In genomic region chr9:136566553-136566895, GRCh38 we compare ENCODE assay signal across 24 cellular contexts. TPM values are rescaled to one million over a fixed set of nuclear protein-coding genes. Genes with fewer than 3 reads are reported as not detected.
DNase-seq lines count a peak whose midpoint lies in the region; ATAC-seq, FAIRE-seq and TF ChIP-seq lines count a peak whose summit lies in the region.
"Had no signal": no experiment of that assay in that cellular context is flagged by ENCODE, and none has a peak within 500 bp of the region (broad histone marks: within the 10 kb centered on the region; RNA-seq: fewer than 3 reads in every experiment).

No MANE protein-coding gene starts in this region.

- H3K9ac ChIP-seq in duodenal mucosa (ENCODE audit: low read depth in 1 of 2, low read length in 2 of 2), result no peak overlapping the region
- peak overlapping the region; percentile 67 for H3K9ac ChIP-seq in neuronal stem cell (ENCODE audit: low read depth, low read length, poor library complexity)

- no peak for TF ChIP-seq POLR2A in Peyer's patch (IDR thresholded peaks at IDR 0.05)

- no peak overlapping the region for H4K8ac ChIP-seq in neuronal stem cell (ENCODE audit: low read depth, low read length)

- H3K79me1 ChIP-seq in neuronal stem cell (ENCODE audit: low read depth, low read length), result peaks cover 2% of the 10 kb centered on the region

- peak overlapping the region; percentile 78 for H2BK120ac ChIP-seq in neuronal stem cell (ENCODE audit: low read depth, low read length)

- H2AK5ac ChIP-seq in neuronal stem cell (ENCODE audit: low read depth, low read length), result peak overlapping the region; percentile 98

- no peak overlapping the region for H2AFZ ChIP-seq in neuronal stem cell (ENCODE audit: low read length)
- H2AFZ ChIP-seq: GM23338, hepatocyte had no signal

- FAIRE-seq in D721Med (lab: Jason Lieb, UNC), result no peak
- FAIRE-seq: G401.6, TTC549 had no signal

- H3K4me3 ChIP-seq in Peyer's patch (no peak overlapping the region), duodenal mucosa (ENCODE audit: low read depth in 1 of 2, low read length in 2 of 2) (no peak overlapping the region), neuronal stem cell (ENCODE audit: low read length in 2 of 2) (no peak overlapping the region)
- H3K4me3 ChIP-seq: GM23338, hepatocyte, smooth muscle cell had no signal

- H3K27ac ChIP-seq in Peyer's patch (peak overlapping the region; percentile 32 to 67 (median 56)), duodenal mucosa (ENCODE audit: low read depth, low read length) (peak overlapping the region; percentile 33), neuronal stem cell (replicated peaks; ENCODE audit: low read length) (no peak overlapping the region), substantia nigra (ENCODE audit: low read depth, low read length, poor library complexity, severe bottlenecking) (peak overlapping the region; percentile 45)

- peak overlapping the region; percentile 34 for H3K23ac ChIP-seq in neuronal stem cell (ENCODE audit: low read depth, low read length, poor library complexity)

- H2BK15ac ChIP-seq in neuronal stem cell (ENCODE audit: low read length), result peak overlapping the region; percentile 65

- H3K9me3 ChIP-seq in Peyer's patch, result no peaks in the 10 kb centered on the region
- H3K9me3 ChIP-seq in duodenal mucosa (ENCODE audit: control insufficient read depth in 1 of 2, low read length in 2 of 2), result no peaks in the 10 kb centered on the region
- H3K9me3 ChIP-seq in neuronal stem cell (replicated peaks in 1 of 2; ENCODE audit: control insufficient read depth in 2 of 2, insufficient read depth in 1 of 2, low read depth in 1 of 2, low read length in 2 of 2), result peaks cover 4 to 6% of the 10 kb centered on the region in 2 donors

- no peak for ATAC-seq in GM21447 (IDR thresholded peaks at IDR 0.05; ENCODE audit: unreplicated experiment)
- ATAC-seq: activated CD4-positive, alpha-beta T cell treated with anti-CD3 and anti-CD28 coated beads for 36 hours; GM23338; naive thymus-derived CD4-positive, alpha-beta T cell had no signal

- peak overlapping the region; percentile 96 for H3K18ac ChIP-seq in neuronal stem cell (ENCODE audit: low read length)

- DNase-seq in Peyer's patch (no peak), neuronal stem cell (ENCODE audit: low spot score) (no peak), substantia nigra (lab: John Stamatoyannopoulos, UW) (no peak), HPDE6-E6E7 (ENCODE audit: extremely low spot score) (no peak), D721Med (ENCODE audit: insufficient read length, low spot score) (no peak)
- DNase-seq in stimulated activated CD4-positive, alpha-beta T cell treated with anti-CD3 and anti-CD28 coated beads, Interleukin-4, amount 100 ng/mL, for 1 hour, result no peak
- DNase-seq: activated CD4-positive, alpha-beta T cell treated with anti-CD3 and anti-CD28 coated beads for 36 hours; activated naive CD8-positive, alpha-beta T cell treated with anti-CD3 and anti-CD28 coated beads for 36 hours; CD4-positive, alpha-beta T cell; KBM-7; mammary epithelial cell; MV-4-11; naive thymus-derived CD4-positive, alpha-beta T cell; NCI-H1694; NCI-H748 treated with DMSO at 0.1 percent for 48 hours; SHP77; SW 1271 had no signal

- H3K27me3 ChIP-seq in Peyer's patch (no peaks in the 10 kb centered on the region), duodenal mucosa (ENCODE audit: control insufficient read depth in 1 of 2, insufficient read depth in 2 of 2, low read length in 2 of 2) (no peaks in the 10 kb centered on the region), neuronal stem cell (ENCODE audit: control insufficient read depth in 3 of 3, insufficient read depth in 3 of 3, low read depth in 1 of 3, low read length in 3 of 3) (no peaks in the 10 kb centered on the region)
- H3K27me3 ChIP-seq: hepatocyte had no signal

- H3K36me3 ChIP-seq in Peyer's patch, result no peaks in the 10 kb centered on the region
- H3K36me3 ChIP-seq in duodenal mucosa (ENCODE audit: control insufficient read depth in 1 of 2, insufficient read depth in 2 of 2, low read length in 2 of 2), result no peaks in the 10 kb centered on the region
- H3K36me3 ChIP-seq in neuronal stem cell (replicated peaks in 1 of 2; ENCODE audit: control insufficient read depth in 2 of 2, insufficient read depth in 2 of 2, low read length in 2 of 2), result peaks cover 0 to 2% of the 10 kb centered on the region in 2 donors

- peak overlapping the region; percentile 100 for H2BK12ac ChIP-seq in neuronal stem cell (ENCODE audit: low read length)

- H2BK5ac ChIP-seq in neuronal stem cell (ENCODE audit: low read length), result peak overlapping the region; percentile 95

- TF ChIP-seq CTCF in Peyer's patch (IDR thresholded peaks at IDR 0.05) (no peak), D721Med (IDR thresholded peaks at IDR 0.05; ENCODE audit: insufficient read depth, missing control alignments) (no peak)

- H3K4ac ChIP-seq in neuronal stem cell (ENCODE audit: low read length), result peak overlapping the region; percentile 97

- WGBS in neuronal stem cell (ENCODE audit: extremely low coverage in 2 of 2, insufficient read length in 2 of 2, insufficient replicate concordance in 1 of 2), 2 donors, result no CpG with 5 or more reads among the region's 19 CpGs

- H3K4me2 ChIP-seq in neuronal stem cell (ENCODE audit: insufficient read depth, low read length, poor library complexity, severe bottlenecking), result no peak overlapping the region
- H3K4me2 ChIP-seq: GM23338, hepatocyte had no signal

- H4K91ac ChIP-seq in neuronal stem cell (ENCODE audit: low read depth, low read length, poor library complexity), result peak overlapping the region; percentile 97

- peak overlapping the region; percentile 76 for H3K14ac ChIP-seq in neuronal stem cell (ENCODE audit: low read length)

- H3K4me1 ChIP-seq in Peyer's patch, result peaks cover 0 to 52% (median 15%) of the 10 kb centered on the region in 4 donors
- H3K4me1 ChIP-seq in duodenal mucosa (ENCODE audit: control insufficient read depth in 1 of 2, insufficient read depth in 2 of 2, low read length in 2 of 2), result peaks cover 7 to 30% of the 10 kb centered on the region in 2 donors
- H3K4me1 ChIP-seq in neuronal stem cell (ENCODE audit: control insufficient read depth in 2 of 2, insufficient read depth in 1 of 2, low read depth in 1 of 2, low read length in 2 of 2), result peaks cover 58 to 67% of the 10 kb centered on the region in 2 donors

RNA-seq across cellular contexts. Expression of gene NOTCH1, which starts 20.7 kb away (rescaled TPM):
- total RNA-seq in Peyer's patch, result 10 to 100 TPM; 38.2 to 95.7 (median 53.8) TPM
- polyA plus RNA-seq in neuronal stem cell (2013, experiment 1 of 2), result 32.9 TPM
- polyA plus RNA-seq in neuronal stem cell (2013, experiment 2 of 2), result 33.2 TPM
